1 cellular context compared by ENCODE assay signal in the genomic region with DNA sequence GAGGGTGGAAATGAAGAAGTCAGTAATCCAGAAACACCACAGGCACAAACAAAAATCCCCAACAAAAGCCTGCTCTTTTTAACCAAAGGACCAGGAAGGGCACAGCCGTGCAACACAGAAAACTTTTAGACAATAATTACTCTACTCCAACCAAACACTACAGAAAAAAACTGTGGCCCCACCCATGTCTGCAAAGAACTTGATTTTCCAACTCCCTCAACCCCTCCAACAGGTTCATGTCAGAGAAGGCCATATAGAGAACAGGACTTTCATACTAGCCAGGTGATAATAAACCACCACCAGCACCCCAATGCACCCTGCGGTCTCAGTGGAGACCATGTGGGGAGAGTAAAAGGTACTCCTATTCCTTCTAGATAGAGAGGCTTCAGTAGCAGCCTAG.
TF ChIP-seq lines count a peak whose summit lies in the region.

No MANE protein-coding gene starts in this region.

TF ChIP-seq in GM23338, 12 proteins besides CTCF, POLR2A, EP300 and RAD21:
- no peak for TF ChIP-seq NANOG (IDR thresholded peaks at IDR 0.05; ENCODE audit: borderline replicate concordance)
- TF ChIP-seq ZNF331 (CRISPR knock-in tag; IDR thresholded peaks at IDR 0.05; ENCODE audit: low read depth) = no peak
- no peak for TF ChIP-seq CREB1 (CRISPR knock-in tag; IDR thresholded peaks at IDR 0.05; ENCODE audit: low read depth)
- TF ChIP-seq, protein P1, sequence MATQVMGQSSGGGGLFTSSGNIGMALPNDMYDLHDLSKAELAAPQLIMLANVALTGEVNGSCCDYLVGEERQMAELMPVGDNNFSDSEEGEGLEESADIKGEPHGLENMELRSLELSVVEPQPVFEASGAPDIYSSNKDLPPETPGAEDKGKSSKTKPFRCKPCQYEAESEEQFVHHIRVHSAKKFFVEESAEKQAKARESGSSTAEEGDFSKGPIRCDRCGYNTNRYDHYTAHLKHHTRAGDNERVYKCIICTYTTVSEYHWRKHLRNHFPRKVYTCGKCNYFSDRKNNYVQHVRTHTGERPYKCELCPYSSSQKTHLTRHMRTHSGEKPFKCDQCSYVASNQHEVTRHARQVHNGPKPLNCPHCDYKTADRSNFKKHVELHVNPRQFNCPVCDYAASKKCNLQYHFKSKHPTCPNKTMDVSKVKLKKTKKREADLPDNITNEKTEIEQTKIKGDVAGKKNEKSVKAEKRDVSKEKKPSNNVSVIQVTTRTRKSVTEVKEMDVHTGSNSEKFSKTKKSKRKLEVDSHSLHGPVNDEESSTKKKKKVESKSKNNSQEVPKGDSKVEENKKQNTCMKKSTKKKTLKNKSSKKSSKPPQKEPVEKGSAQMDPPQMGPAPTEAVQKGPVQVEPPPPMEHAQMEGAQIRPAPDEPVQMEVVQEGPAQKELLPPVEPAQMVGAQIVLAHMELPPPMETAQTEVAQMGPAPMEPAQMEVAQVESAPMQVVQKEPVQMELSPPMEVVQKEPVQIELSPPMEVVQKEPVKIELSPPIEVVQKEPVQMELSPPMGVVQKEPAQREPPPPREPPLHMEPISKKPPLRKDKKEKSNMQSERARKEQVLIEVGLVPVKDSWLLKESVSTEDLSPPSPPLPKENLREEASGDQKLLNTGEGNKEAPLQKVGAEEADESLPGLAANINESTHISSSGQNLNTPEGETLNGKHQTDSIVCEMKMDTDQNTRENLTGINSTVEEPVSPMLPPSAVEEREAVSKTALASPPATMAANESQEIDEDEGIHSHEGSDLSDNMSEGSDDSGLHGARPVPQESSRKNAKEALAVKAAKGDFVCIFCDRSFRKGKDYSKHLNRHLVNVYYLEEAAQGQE (IDR thresholded peaks at IDR 0.05; ENCODE audit: unreplicated experiment) = no peak
- TF ChIP-seq, protein P2, sequence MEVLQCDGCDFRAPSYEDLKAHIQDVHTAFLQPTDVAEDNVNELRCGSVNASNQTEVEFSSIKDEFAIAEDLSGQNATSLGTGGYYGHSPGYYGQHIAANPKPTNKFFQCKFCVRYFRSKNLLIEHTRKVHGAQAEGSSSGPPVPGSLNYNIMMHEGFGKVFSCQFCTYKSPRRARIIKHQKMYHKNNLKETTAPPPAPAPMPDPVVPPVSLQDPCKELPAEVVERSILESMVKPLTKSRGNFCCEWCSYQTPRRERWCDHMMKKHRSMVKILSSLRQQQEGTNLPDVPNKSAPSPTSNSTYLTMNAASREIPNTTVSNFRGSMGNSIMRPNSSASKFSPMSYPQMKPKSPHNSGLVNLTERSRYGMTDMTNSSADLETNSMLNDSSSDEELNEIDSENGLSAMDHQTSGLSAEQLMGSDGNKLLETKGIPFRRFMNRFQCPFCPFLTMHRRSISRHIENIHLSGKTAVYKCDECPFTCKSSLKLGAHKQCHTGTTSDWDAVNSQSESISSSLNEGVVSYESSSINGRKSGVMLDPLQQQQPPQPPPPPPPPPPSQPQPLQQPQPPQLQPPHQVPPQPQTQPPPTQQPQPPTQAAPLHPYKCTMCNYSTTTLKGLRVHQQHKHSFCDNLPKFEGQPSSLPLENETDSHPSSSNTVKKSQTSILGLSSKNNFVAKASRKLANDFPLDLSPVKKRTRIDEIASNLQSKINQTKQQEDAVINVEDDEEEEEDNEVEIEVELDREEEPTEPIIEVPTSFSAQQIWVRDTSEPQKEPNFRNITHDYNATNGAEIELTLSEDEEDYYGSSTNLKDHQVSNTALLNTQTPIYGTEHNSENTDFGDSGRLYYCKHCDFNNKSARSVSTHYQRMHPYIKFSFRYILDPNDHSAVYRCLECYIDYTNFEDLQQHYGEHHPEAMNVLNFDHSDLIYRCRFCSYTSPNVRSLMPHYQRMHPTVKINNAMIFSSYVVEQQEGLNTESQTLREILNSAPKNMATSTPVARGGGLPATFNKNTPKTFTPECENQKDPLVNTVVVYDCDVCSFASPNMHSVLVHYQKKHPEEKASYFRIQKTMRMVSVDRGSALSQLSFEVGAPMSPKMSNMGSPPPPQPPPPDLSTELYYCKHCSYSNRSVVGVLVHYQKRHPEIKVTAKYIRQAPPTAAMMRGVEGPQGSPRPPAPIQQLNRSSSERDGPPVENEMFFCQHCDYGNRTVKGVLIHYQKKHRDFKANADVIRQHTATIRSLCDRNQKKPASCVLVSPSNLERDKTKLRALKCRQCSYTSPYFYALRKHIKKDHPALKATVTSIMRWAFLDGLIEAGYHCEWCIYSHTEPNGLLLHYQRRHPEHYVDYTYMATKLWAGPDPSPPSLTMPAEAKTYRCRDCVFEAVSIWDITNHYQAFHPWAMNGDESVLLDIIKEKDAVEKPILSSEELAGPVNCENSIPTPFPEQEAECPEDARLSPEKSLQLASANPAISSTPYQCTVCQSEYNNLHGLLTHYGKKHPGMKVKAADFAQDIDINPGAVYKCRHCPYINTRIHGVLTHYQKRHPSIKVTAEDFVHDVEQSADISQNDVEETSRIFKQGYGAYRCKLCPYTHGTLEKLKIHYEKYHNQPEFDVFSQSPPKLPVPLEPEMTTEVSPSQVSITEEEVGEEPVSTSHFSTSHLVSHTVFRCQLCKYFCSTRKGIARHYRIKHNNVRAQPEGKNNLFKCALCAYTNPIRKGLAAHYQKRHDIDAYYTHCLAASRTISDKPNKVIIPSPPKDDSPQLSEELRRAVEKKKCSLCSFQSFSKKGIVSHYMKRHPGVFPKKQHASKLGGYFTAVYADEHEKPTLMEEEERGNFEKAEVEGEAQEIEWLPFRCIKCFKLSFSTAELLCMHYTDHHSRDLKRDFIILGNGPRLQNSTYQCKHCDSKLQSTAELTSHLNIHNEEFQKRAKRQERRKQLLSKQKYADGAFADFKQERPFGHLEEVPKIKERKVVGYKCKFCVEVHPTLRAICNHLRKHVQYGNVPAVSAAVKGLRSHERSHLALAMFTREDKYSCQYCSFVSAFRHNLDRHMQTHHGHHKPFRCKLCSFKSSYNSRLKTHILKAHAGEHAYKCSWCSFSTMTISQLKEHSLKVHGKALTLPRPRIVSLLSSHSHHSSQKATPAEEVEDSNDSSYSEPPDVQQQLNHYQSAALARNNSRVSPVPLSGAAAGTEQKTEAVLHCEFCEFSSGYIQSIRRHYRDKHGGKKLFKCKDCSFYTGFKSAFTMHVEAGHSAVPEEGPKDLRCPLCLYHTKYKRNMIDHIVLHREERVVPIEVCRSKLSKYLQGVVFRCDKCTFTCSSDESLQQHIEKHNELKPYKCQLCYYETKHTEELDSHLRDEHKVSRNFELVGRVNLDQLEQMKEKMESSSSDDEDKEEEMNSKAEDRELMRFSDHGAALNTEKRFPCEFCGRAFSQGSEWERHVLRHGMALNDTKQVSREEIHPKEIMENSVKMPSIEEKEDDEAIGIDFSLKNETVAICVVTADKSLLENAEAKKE (CRISPR knock-in tag; IDR thresholded peaks at IDR 0.05) = no peak
- TF ChIP-seq, protein P3, sequence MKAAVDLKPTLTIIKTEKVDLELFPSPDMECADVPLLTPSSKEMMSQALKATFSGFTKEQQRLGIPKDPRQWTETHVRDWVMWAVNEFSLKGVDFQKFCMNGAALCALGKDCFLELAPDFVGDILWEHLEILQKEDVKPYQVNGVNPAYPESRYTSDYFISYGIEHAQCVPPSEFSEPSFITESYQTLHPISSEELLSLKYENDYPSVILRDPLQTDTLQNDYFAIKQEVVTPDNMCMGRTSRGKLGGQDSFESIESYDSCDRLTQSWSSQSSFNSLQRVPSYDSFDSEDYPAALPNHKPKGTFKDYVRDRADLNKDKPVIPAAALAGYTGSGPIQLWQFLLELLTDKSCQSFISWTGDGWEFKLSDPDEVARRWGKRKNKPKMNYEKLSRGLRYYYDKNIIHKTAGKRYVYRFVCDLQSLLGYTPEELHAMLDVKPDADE (IDR thresholded peaks at IDR 0.05) = no peak
- TF ChIP-seq EZH2 (IDR thresholded peaks at IDR 0.05; ENCODE audit: low read depth, unreplicated experiment) = no peak
- no peak for TF ChIP-seq STAT1 (IDR thresholded peaks at IDR 0.05; ENCODE audit: unreplicated experiment)
- TF ChIP-seq ZNF114 (CRISPR knock-in tag; IDR thresholded peaks at IDR 0.05) = no peak
- TF ChIP-seq POLR2AphosphoS5 (IDR thresholded peaks at IDR 0.05; ENCODE audit: low read depth) = no peak
- no peak for TF ChIP-seq JUNB (IDR thresholded peaks at IDR 0.05; ENCODE audit: unreplicated experiment)
- TF ChIP-seq EZH2phosphoT487 (IDR thresholded peaks at IDR 0.05; ENCODE audit: unreplicated experiment) = no peak
